ENCODE assay signal across 16 cellular contexts in the genomic region with DNA sequence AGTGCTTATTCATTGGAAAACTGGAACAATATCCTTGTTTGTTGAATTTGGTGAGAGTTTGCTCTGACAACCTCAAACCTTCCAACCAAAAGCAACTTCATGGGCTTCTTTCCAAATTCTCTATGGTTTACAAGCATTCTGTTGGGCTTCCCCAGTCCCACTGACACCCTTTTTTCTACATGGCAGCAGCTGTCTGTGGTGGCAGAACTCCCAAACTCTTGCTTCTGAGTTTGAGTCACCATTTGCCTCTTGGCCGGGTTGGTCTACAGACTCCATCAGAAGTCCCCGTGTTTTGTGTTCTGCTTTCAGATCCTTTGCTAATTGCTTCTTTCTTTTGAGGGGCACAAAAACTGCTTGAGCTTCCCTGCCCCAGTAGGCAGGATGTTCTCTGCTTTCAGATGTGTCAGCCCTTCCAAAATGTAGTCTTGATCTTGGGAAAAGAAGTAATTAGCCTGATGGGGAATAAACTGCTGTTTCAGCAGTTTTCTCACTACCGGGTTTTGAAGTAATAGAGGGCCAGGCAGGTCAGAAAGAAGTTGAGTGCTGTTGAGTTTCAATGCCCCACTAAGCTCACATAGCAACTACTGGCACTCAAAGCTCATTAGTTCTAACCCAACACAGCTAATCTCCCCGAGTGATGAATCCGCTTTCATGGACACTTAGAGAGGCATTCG.
A peak's percentile ranks its signal among the peaks of the same experiment; 100 is the strongest.
DNase-seq lines count a peak whose midpoint lies in the region; ATAC-seq, FAIRE-seq and TF ChIP-seq lines count a peak whose summit lies in the region.
"Had no signal": no experiment of that assay in that cellular context is flagged by ENCODE, and none has a peak within 500 bp of the region (broad histone marks: within the 10 kb centered on the region; RNA-seq: fewer than 3 reads in every experiment).

No MANE protein-coding gene starts in this region.

- TF ChIP-seq POLR2A in H54 (IDR thresholded peaks at IDR 0.05; ENCODE audit: low read depth, low read length) = no peak

- no peak overlapping the region for H3K4me3 Mint-ChIP-seq in activated CD8-positive, alpha-beta memory T cell treated with anti-CD3 and anti-CD28 coated beads, Interleukin-2, amount 10 ng/mL, durations not matched to agents 7 days and 5 days

- no peaks in the 10 kb centered on the region for H3K9me3 Mint-ChIP-seq in activated CD8-positive, alpha-beta memory T cell treated with anti-CD3 and anti-CD28 coated beads, Interleukin-2, amount 10 ng/mL, durations not matched to agents 7 days and 5 days (ENCODE audit: low read depth)

- CTCF ChIA-PET in activated CD8-positive, alpha-beta memory T cell treated with anti-CD3 and anti-CD28 coated beads, Interleukin-2, amount 10 ng/mL, durations not matched to agents 7 days and 5 days (lab: Charles Lee) = no interaction called here

- ATAC-seq in activated CD8-positive, alpha-beta memory T cell treated with anti-CD3 and anti-CD28 coated beads, Interleukin-2, amount 10 ng/mL, durations not matched to agents 7 days and 5 days = no peak
- ATAC-seq in HG02759 (IDR thresholded peaks at IDR 0.05; ENCODE audit: unreplicated experiment) (no peak), GM18909 (IDR thresholded peaks at IDR 0.05; ENCODE audit: poor library complexity, unreplicated experiment) (no peak), HG03457 (IDR thresholded peaks at IDR 0.05; ENCODE audit: unreplicated experiment) (no peak)
- ATAC-seq: gastrocnemius medialis had no signal

- H3K36me3 Mint-ChIP-seq in activated CD8-positive, alpha-beta memory T cell treated with anti-CD3 and anti-CD28 coated beads, Interleukin-2, amount 10 ng/mL, durations not matched to agents 7 days and 5 days = no peaks in the 10 kb centered on the region

- H3K27ac Mint-ChIP-seq in activated CD8-positive, alpha-beta memory T cell treated with anti-CD3 and anti-CD28 coated beads, Interleukin-2, amount 10 ng/mL, durations not matched to agents 7 days and 5 days = no peak overlapping the region

- H3K4me1 Mint-ChIP-seq in activated CD8-positive, alpha-beta memory T cell treated with anti-CD3 and anti-CD28 coated beads, Interleukin-2, amount 10 ng/mL, durations not matched to agents 7 days and 5 days = no peaks in the 10 kb centered on the region

- peaks cover 2% of the 10 kb centered on the region for H3K27me3 Mint-ChIP-seq in activated CD8-positive, alpha-beta memory T cell treated with anti-CD3 and anti-CD28 coated beads, Interleukin-2, amount 10 ng/mL, durations not matched to agents 7 days and 5 days

- peak; percentile 83 for FAIRE-seq in H54 (lab: Jason Lieb, UNC)
- FAIRE-seq: kidney had no signal

- DNase-seq in AG08396 (ENCODE audit: low spot score) (peak; percentile 77), H54 (ENCODE audit: insufficient read length, low spot score) (no peak), astrocyte of the hippocampus (ENCODE audit: low read depth, low spot score) (peak; percentile 96), iris pigment epithelial cell (ENCODE audit: low read depth) (peak; percentile 86)
- no peak for DNase-seq in activated CD8-positive, alpha-beta memory T cell treated with anti-CD3 and anti-CD28 coated beads, Interleukin-2, amount 10 ng/mL, durations not matched to agents 7 days and 5 days
- DNase-seq: activated T-cell treated with anti-CD3 and anti-CD28 coated beads, Interleukin-2, amount 50 U/mL, for 1 hour; adrenal gland; gastrocnemius medialis; kidney; NCI-H1048; NCI-H2171 treated with DMSO at 0.1 percent for 48 hours; stimulated activated CD4-positive, alpha-beta T cell treated with anti-CD3 and anti-CD28 coated beads, Interleukin-1b, Interleukin-23, amount 100 ng/mL, for 48 hours; transverse colon had no signal

Comparison
In these comparisons a context has a peak if more than half of its experiments do, and no peak if none do; other contexts are left out.
1. DNase-seq: peak in AG08396 (single experiment), astrocyte of the hippocampus (single experiment) and iris pigment epithelial cell (single experiment); none in H54 (single experiment) and activated CD8-positive, alpha-beta memory T cell treated with anti-CD3 and anti-CD28 coated beads, Interleukin-2, amount 10 ng/mL, durations not matched to agents 7 days and 5 days (single experiment).